In the genomic region with DNA sequence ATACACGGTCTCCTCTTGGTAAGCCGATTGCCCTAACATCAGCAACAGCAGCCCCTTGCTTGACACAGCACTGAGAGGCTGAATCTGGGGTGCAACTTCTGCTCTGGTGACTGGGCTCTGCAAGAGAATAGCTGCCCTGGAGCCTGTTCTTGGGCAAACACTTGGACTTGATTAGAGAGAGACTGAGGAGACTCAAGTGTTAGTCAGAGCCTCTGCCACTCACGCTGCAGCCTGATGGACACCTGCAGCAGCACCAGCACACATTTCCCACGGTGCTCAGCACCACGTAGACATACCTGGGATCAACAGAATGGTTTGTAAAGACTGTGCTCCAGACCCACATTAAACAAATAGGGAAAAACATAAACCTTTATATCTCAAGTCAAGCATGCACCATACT, we compare ENCODE assay signal across 19 cellular contexts. TPM values are rescaled to one million over a fixed set of nuclear protein-coding genes. Genes with fewer than 3 reads are reported as not detected.
DNase-seq lines count a peak whose midpoint lies in the region; ATAC-seq, FAIRE-seq and TF ChIP-seq lines count a peak whose summit lies in the region.
"Had no signal": no experiment of that assay in that cellular context is flagged by ENCODE, and none has a peak within 500 bp of the region (broad histone marks: within the 10 kb centered on the region; RNA-seq: fewer than 3 reads in every experiment).

No MANE protein-coding gene starts in this region.

- H3K9me1 ChIP-seq in IMR-90 (ENCODE audit: insufficient read depth, low read length) (no peaks in the 10 kb centered on the region), keratinocyte (ENCODE audit: control insufficient read depth, extremely low read depth, insufficient read depth, low read length) (no peaks in the 10 kb centered on the region)

- intact Hi-C loops in IMR-90 (cut with micrococcal nuclease), result no loop called here
- intact Hi-C loops in gastrocnemius medialis (cut with DNase I; ENCODE audit: low total_unique reads), result no loop called here

- H3K9ac ChIP-seq in IMR-90 (ENCODE audit: low read depth, low read length) (no peak overlapping the region), keratinocyte (ENCODE audit: control insufficient read depth, extremely low read depth, insufficient read depth, low read length) (no peak overlapping the region)

- POLR2A ChIA-PET in IMR-90 (lab: Charles Lee; ENCODE audit: unreplicated experiment), result no interaction called here

- no CpG with 5 or more reads among the region's 5 CpGs for WGBS in IMR-90 (ENCODE audit: extremely low coverage in 2 of 2, insufficient read length in 1 of 2), 2 experiments

- TF ChIP-seq RAD21 in IMR-90 (IDR thresholded peaks at IDR 0.05; ENCODE audit: low read length), result no peak

- H2BK5ac ChIP-seq in IMR-90 (ENCODE audit: low read depth, low read length, poor library complexity, severe bottlenecking), result no peak overlapping the region

- in situ Hi-C loops in IMR-90 (cut with MboI; ENCODE audit: low sequenced_read_pairs), result no loop called here
- in situ Hi-C loops in gastrocnemius medialis (cut with MboI; ENCODE audit: low sequenced_read_pairs in 4 of 4), result no loop called here

- H3K4me1 Mint-ChIP-seq in HFFc6 (ENCODE audit: low read depth), result no peaks in the 10 kb centered on the region
- H3K4me1 Mint-ChIP-seq: B cell, IgD-negative memory B cell had no signal

- no peaks in the 10 kb centered on the region for H3K9me3 ChIP-seq in IMR-90 (ENCODE audit: control insufficient read depth, insufficient read depth, low read length)
- H3K9me3 ChIP-seq in keratinocyte (ENCODE audit: control insufficient read depth, low read depth, low read length), result no peaks in the 10 kb centered on the region
- no peaks in the 10 kb centered on the region for H3K9me3 ChIP-seq in gastrocnemius medialis

- no peak overlapping the region for H2BK15ac ChIP-seq in IMR-90 (ENCODE audit: low read depth, low read length)

- no peak for ATAC-seq in IMR-90 (ENCODE audit: low read depth)
- ATAC-seq in gastrocnemius medialis, result no peak
- ATAC-seq in GM18502 (IDR thresholded peaks at IDR 0.05; ENCODE audit: poor library complexity, unreplicated experiment), result no peak
- ATAC-seq: HCT116 had no signal

- no peak overlapping the region for H4K91ac ChIP-seq in IMR-90 (ENCODE audit: insufficient read depth, low read depth, low read length)

- H2BK120ac ChIP-seq in IMR-90 (ENCODE audit: low read depth, low read length), result no peak overlapping the region

- H3K23ac ChIP-seq in IMR-90 (ENCODE audit: low read depth, low read length), result no peak overlapping the region

- no peak overlapping the region for H3K4ac ChIP-seq in IMR-90 (ENCODE audit: low read depth, low read length)

- H3K79me1 ChIP-seq in IMR-90 (ENCODE audit: low read depth in 1 of 2, low read length in 2 of 2), result no peaks in the 10 kb centered on the region

- no peak overlapping the region; the same call in 1 of the 2 replicates for H2BK20ac ChIP-seq in IMR-90 (ENCODE audit: low read depth, low read length)

- H3K4me1 ChIP-seq in IMR-90 (ENCODE audit: control insufficient read depth, insufficient read depth, low read length), result no peaks in the 10 kb centered on the region; the same call in 1 of the 2 replicates
- no peaks in the 10 kb centered on the region for H3K4me1 ChIP-seq in keratinocyte (ENCODE audit: control insufficient read depth, extremely low read depth, insufficient read depth, low read length)
- H3K4me1 ChIP-seq in gastrocnemius medialis, result peaks cover 0 to 3% of the 10 kb centered on the region in 2 donors

- H3K4me2 ChIP-seq in IMR-90 (ENCODE audit: low read depth, low read length), result no peak overlapping the region
- no peak overlapping the region for H3K4me2 ChIP-seq in keratinocyte (ENCODE audit: control insufficient read depth, extremely low read depth, insufficient read depth, low read depth, low read length)

- H3K27ac ChIP-seq in IMR-90 (ENCODE audit: insufficient read depth, low read length) (no peak overlapping the region), keratinocyte (ENCODE audit: control insufficient read depth, insufficient read depth, low read length) (no peak overlapping the region), gastrocnemius medialis (no peak overlapping the region)

- H3K4me3 ChIP-seq in IMR-90 (ENCODE audit: insufficient read depth, low read depth, low read length) (no peak overlapping the region), epithelial cell of esophagus (ENCODE audit: low read length) (no peak overlapping the region), keratinocyte (ENCODE audit: control insufficient read depth in 2 of 3, extremely low read depth in 1 of 3, insufficient read depth in 2 of 3, low read depth in 1 of 3, low read length in 3 of 3) (no peak overlapping the region), gastrocnemius medialis (no peak overlapping the region)

- H3K79me2 ChIP-seq in keratinocyte (ENCODE audit: control insufficient read depth, insufficient read depth, low read length), result no peaks in the 10 kb centered on the region

- no peak overlapping the region for H3K14ac ChIP-seq in IMR-90 (replicated peaks; ENCODE audit: low read depth, low read length)

- no peak overlapping the region for H4K8ac ChIP-seq in IMR-90 (ENCODE audit: low read depth in 2 of 2, low read length in 2 of 2)

- H2AFZ ChIP-seq in IMR-90 (replicated peaks; ENCODE audit: low read length, poor library complexity), result peak overlapping the region; percentile 27
- no peak overlapping the region for H2AFZ ChIP-seq in keratinocyte (ENCODE audit: control insufficient read depth, low read length)

- peaks cover 10% of the 10 kb centered on the region for H3K27me3 ChIP-seq in IMR-90 (ENCODE audit: control insufficient read depth, insufficient read depth, low read length)
- no peaks in the 10 kb centered on the region for H3K27me3 ChIP-seq in keratinocyte (ENCODE audit: control insufficient read depth, extremely low read depth, insufficient read depth, low read length)
- no peaks in the 10 kb centered on the region for H3K27me3 ChIP-seq in gastrocnemius medialis

- TF ChIP-seq CTCF in IMR-90 (conservative IDR thresholded peaks at IDR 0.05; ENCODE audit: low read depth, low read length) (no peak), epithelial cell of esophagus (IDR thresholded peaks at IDR 0.05; ENCODE audit: insufficient read depth, low read depth, low read length, missing control alignments) (no peak), keratinocyte (optimal IDR thresholded peaks at IDR 0.05 in 1 of 3, IDR thresholded peaks at IDR 0.05 in 1 of 3, conservative IDR thresholded peaks at IDR 0.05 in 1 of 3; ENCODE audit: extremely low read depth in 1 of 3, insufficient read depth in 2 of 3, low read length in 3 of 3) (no peak), HFFc6 (IDR thresholded peaks at IDR 0.05) (no peak), gastrocnemius medialis (IDR thresholded peaks at IDR 0.05 in 4 of 5, conservative IDR thresholded peaks at IDR 0.05 in 1 of 5) (no peak)

- H4K5ac ChIP-seq in IMR-90 (ENCODE audit: low read depth, low read length), result no peak overlapping the region

- 0 out of 2 replicates have a peak overlapping the region, but pooled peaks have one; percentile 1 for H2AK5ac ChIP-seq in IMR-90 (ENCODE audit: low read depth, low read length)

- DNase-seq in GM12892 (ENCODE audit: insufficient read length) (no peak), IMR-90 (no peak), epithelial cell of esophagus (ENCODE audit: low read depth) (peak; percentile 70), keratinocyte (ENCODE audit: low read depth, low spot score) (no peak), HFFc6 (no peak), gastrocnemius medialis (no peak)
- DNase-seq: C1 segment of cervical spinal cord; Calu3; CD4-positive, alpha-beta T cell; DMS 273 treated with DMSO at 0.1 percent for 48 hours; DMS79 treated with DMSO at 0.1 percent for 48 hours; EL had no signal

- peak; percentile 46 for FAIRE-seq in GM12892 (lab: Jason Lieb, UNC)
- peak; percentile 5 for FAIRE-seq in keratinocyte (lab: Jason Lieb, UNC)
- FAIRE-seq: A204.1, G401.6, GM12891 had no signal

- no peaks in the 10 kb centered on the region for H4K20me1 ChIP-seq in IMR-90 (ENCODE audit: insufficient read depth, low read length)
- H4K20me1 ChIP-seq in keratinocyte (ENCODE audit: control insufficient read depth, extremely low read depth, insufficient read depth, low read length), result no peaks in the 10 kb centered on the region

- H3K4me3 Mint-ChIP-seq in HFFc6, result no peak overlapping the region
- H3K4me3 Mint-ChIP-seq: B cell; CD4-positive, alpha-beta T cell; IgD-negative memory B cell had no signal

- no TSS peak for BruUV-seq in IMR-90 (replicated peaks; lab: Mats Ljungman, UMichigan)

- dilution Hi-C loops in IMR-90 (cut with HindIII; ENCODE audit: low sequenced_read_pairs, unreplicated experiment), result no loop called here
- dilution Hi-C loops in keratinocyte (cut with MboI; ENCODE audit: extremely low pct_ligation_motif_present, low sequenced_read_pairs), result no loop called here

- no peak overlapping the region for H2AK9ac ChIP-seq in IMR-90 (replicated peaks; ENCODE audit: low read depth, low read length, poor library complexity)

- no peaks in the 10 kb centered on the region for H3K36me3 Mint-ChIP-seq in HFFc6 (ENCODE audit: low read depth)
- H3K36me3 Mint-ChIP-seq: IgD-negative memory B cell had no signal

- H3K9me3 Mint-ChIP-seq in HFFc6, result no peaks in the 10 kb centered on the region
- H3K9me3 Mint-ChIP-seq: CD4-positive, alpha-beta T cell; IgD-negative memory B cell had no signal

- no peak overlapping the region for H3K18ac ChIP-seq in IMR-90 (ENCODE audit: low read depth, low read length)

- no peak overlapping the region for H3K27ac Mint-ChIP-seq in HFFc6
- H3K27ac Mint-ChIP-seq: B cell; CD4-positive, alpha-beta T cell; IgD-negative memory B cell had no signal

- H3K36me3 ChIP-seq in IMR-90 (ENCODE audit: control insufficient read depth, insufficient read depth, low read length) (no peaks in the 10 kb centered on the region), keratinocyte (ENCODE audit: control insufficient read depth in 2 of 2, extremely low read depth in 1 of 2, insufficient read depth in 2 of 2, low read length in 2 of 2) (no peaks in the 10 kb centered on the region), gastrocnemius medialis (peaks cover 0 to 6% of the 10 kb centered on the region in 2 donors)

- TF ChIP-seq POLR2A in GM12892 (IDR thresholded peaks at IDR 0.05; ENCODE audit: low read depth, low read length) (no peak), IMR-90 (IDR thresholded peaks at IDR 0.05; ENCODE audit: low read depth, low read length) (no peak), gastrocnemius medialis (IDR thresholded peaks at IDR 0.05) (no peak)

- peaks cover 21% of the 10 kb centered on the region for H3K27me3 Mint-ChIP-seq in HFFc6 (ENCODE audit: insufficient read depth)
- H3K27me3 Mint-ChIP-seq: IgD-negative memory B cell had no signal

- CTCF ChIA-PET in IMR-90 (lab: Yijun Ruan, JAX), result no interaction called here

- no peak overlapping the region for H3K56ac ChIP-seq in IMR-90 (ENCODE audit: extremely low read depth, insufficient read depth, low read length)

RNA-seq across cellular contexts. Expression of a gene that starts 35.8 kb away (rescaled TPM):
- polyA plus RNA-seq in GM12892 (2012; ENCODE audit: missing spikeins), result 25.1 TPM
- total RNA-seq in IMR-90 (2012; rRNA removed) (26.7 and 40.5 TPM in 2 replicates), gastrocnemius medialis (1 to 10 TPM; 2.2 to 7.6 (median 6.2) TPM)
- polyA plus RNA-seq in IMR-90 (2012; rRNA removed) (18.7 and 21.5 TPM in 2 replicates), keratinocyte (43.2 to 53.7 TPM (median 51.7 TPM) in 3 replicates)
- 6.1 and 18.4 TPM in 2 replicates for polyA plus RNA-seq in IMR-90 (2012; cell fraction: cytosol; rRNA removed)
- polyA plus RNA-seq in IMR-90 (2012; cell fraction: nucleus; rRNA removed; ENCODE audit: low replicate concordance), result 4.2 and 14.1 TPM in 2 replicates
- 55.3 TPM for polyA plus RNA-seq in keratinocyte (2011; ENCODE audit: low read depth)
- 25.8 and 35.3 TPM in 2 replicates for polyA plus RNA-seq in keratinocyte (2011; cell fraction: cytosol; rRNA removed)
- 40.5 and 52.5 TPM in 2 replicates for polyA plus RNA-seq in keratinocyte (2011; cell fraction: nucleus; rRNA removed)
- 21.1 and 30.6 TPM in 2 replicates for polyA plus RNA-seq in keratinocyte (2012; ENCODE audit: low replicate concordance)
- polyA minus RNA-seq in keratinocyte, result 30.4 to 61.2 TPM (median 43.1 TPM) in 3 replicates
- 89.2 TPM for polyA minus RNA-seq in keratinocyte (2011; cell fraction: cytosol; rRNA and poly(A)+ RNA removed)
- 16.4 and 29.3 TPM in 2 replicates for polyA minus RNA-seq in keratinocyte (2011; cell fraction: nucleus; rRNA and poly(A)+ RNA removed)
- total RNA-seq in HFFc6 (2021; fragmentation: NEBNext Ultra II Directional; extraction: Animal tissue kit (Norgen Biotek cat#: 25700)), result 10 to 100 TPM; 25.2 to 39.6 (median 28.4) TPM
